Comparison of ENCODE assay signal across 17 cellular contexts in the genomic region with DNA sequence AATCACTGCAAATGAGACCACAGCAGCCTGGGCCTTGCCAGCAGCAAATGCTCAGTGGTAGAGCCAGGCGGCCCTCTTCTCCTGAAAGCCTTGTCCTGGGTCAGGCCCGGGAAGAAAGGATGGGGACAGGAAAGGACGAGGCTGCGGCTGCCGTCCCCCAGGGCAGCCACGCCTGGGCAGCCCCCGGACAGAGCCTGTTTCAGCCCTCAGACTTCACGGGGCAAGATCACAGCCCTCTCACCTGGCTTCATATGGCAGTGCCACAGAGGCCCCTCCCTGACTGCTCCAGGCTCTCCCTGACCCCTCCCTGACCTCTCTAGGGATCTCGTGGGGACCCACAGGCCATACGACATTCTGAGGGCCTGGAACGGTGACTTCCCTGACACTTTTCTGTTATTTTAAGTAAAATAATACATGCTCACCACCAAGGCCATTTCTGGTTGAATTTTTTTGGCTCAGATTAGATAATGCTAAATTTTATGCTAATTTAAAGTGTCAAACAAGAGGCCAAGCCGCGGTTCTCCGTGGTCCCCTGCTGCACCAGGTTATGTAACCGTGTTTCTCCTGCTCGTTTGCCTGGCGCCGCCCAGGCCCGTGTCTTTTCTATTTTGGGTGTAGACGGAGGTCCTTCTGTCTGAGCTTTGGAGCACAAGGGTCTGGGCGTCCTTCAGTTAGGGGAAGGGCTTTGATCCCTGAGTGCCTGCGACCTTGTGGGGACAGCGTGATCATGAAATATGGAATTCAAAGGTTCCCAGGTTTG. TPM values are rescaled to one million over a fixed set of nuclear protein-coding genes. Genes with fewer than 3 reads are reported as not detected.
DNase-seq lines count a peak whose midpoint lies in the region; ATAC-seq and TF ChIP-seq lines count a peak whose summit lies in the region.
"Had no signal": no experiment of that assay in that cellular context is flagged by ENCODE, and none has a peak within 500 bp of the region (broad histone marks: within the 10 kb centered on the region; RNA-seq: fewer than 3 reads in every experiment).

No MANE protein-coding gene starts in this region.

- H3K27ac ChIP-seq in lower lobe of right lung (no peak overlapping the region), upper lobe of right lung (no peak overlapping the region)
- H3K27ac ChIP-seq: KMS-11 had no signal

- TF ChIP-seq CTCF in lower lobe of right lung (IDR thresholded peaks at IDR 0.05) (no peak), upper lobe of right lung (IDR thresholded peaks at IDR 0.05) (no peak)

- DNase-seq in left cardiac atrium (peak; percentile 6), Right ventricle myocardium inferior (ENCODE audit: missing footprints) (no peak), cerebellar cortex (ENCODE audit: low spot score) (peak; percentile 46), lower lobe of right lung (peak; percentile 36), upper lobe of right lung (peak; percentile 35), T-helper 2 cell (no peak), HT-29 (ENCODE audit: low spot score) (no peak), NCI-H128 (lab: John Stamatoyannopoulos, UW; ENCODE audit: unreplicated experiment) (no peak)
- DNase-seq: 8988T; CD4-positive, alpha-beta memory T cell; NCI-H1436; NCI-H1930; NCI-H345; NCI-H524 treated with DMSO at 0.1 percent for 48 hours had no signal

- H3K4me1 ChIP-seq in lower lobe of right lung (no peaks in the 10 kb centered on the region), upper lobe of right lung (no peaks in the 10 kb centered on the region)

- H3K4me3 ChIP-seq in lower lobe of right lung (no peak overlapping the region), upper lobe of right lung (no peak overlapping the region)

- H3K27me3 ChIP-seq in lower lobe of right lung (ENCODE audit: low read depth): peaks cover 75% of the 10 kb centered on the region
- peaks cover 51% of the 10 kb centered on the region for H3K27me3 ChIP-seq in upper lobe of right lung

- ATAC-seq in left cardiac atrium: no peak
- ATAC-seq in Right ventricle myocardium inferior: no peak
- no peak for ATAC-seq in lower lobe of right lung
- ATAC-seq in upper lobe of right lung: no peak

- H3K9me3 ChIP-seq in lower lobe of right lung (no peaks in the 10 kb centered on the region), upper lobe of right lung (no peaks in the 10 kb centered on the region)

- intact Hi-C loops in left cardiac atrium (cut with DNase I) (no loop called here), Right ventricle myocardium inferior (cut with DNase I) (no loop called here), lower lobe of right lung (cut with DNase I) (no loop called here), upper lobe of right lung (cut with DNase I) (no loop called here)

- H3K36me3 ChIP-seq in lower lobe of right lung: no peaks in the 10 kb centered on the region
- H3K36me3 ChIP-seq in upper lobe of right lung: no peaks in the 10 kb centered on the region

RNA-seq across cellular contexts. Expression of a gene that starts 59.9 kb away (rescaled TPM):
- total RNA-seq in left cardiac atrium (not detected), Right ventricle myocardium inferior (not detected), lower lobe of right lung (not detected), upper lobe of right lung (not detected)
- not detected in 2 replicates for total RNA-seq in HT-29 (2014; rRNA removed; shearing (Covaris generic))
- total RNA-seq: B cell; CD4-positive, alpha-beta memory T cell; RPMI7951 had no signal

Comparison
In these comparisons a context has a peak if more than half of its experiments do, and no peak if none do; other contexts are left out.
1. DNase-seq: peak in left cardiac atrium (single experiment), cerebellar cortex (single experiment), lower lobe of right lung (single experiment) and upper lobe of right lung (single experiment); none in Right ventricle myocardium inferior (single experiment), T-helper 2 cell (0 of 5), HT-29 (single experiment) and NCI-H128 (single experiment).